In genomic region chr9:104093162-104093561, GRCh38 we compare ENCODE assay signal across 8 cellular contexts. TPM values are rescaled to one million over a fixed set of nuclear protein-coding genes. Genes with fewer than 3 reads are reported as not detected.
DNase-seq lines count a peak whose midpoint lies in the region; ATAC-seq and TF ChIP-seq lines count a peak whose summit lies in the region.

No MANE protein-coding gene starts in this region.

- no peaks in the 10 kb centered on the region for H3K9me3 ChIP-seq in RWPE2 (ENCODE audit: severe bottlenecking)

- H3K4me3 ChIP-seq in RWPE2 (ENCODE audit: severe bottlenecking) (peak overlapping the region; percentile 68), epithelial cell of proximal tubule (ENCODE audit: low read depth, low read length) (peak overlapping the region; percentile 78)

- ATAC-seq in RWPE2 (ENCODE audit: low read depth) (no peak), HG03135 (IDR thresholded peaks at IDR 0.05; ENCODE audit: unreplicated experiment) (no peak)

- peaks cover 17% of the 10 kb centered on the region for H3K36me3 ChIP-seq in RWPE2 (ENCODE audit: low read depth)

- DNase-seq in activated CD4-positive, alpha-beta T cell treated with anti-CD3 and anti-CD28 coated beads, Interleukin-2, amount 10 ng/mL, durations not matched to agents 24 days and 14 days = no peak
- DNase-seq in activated CD4-positive, alpha-beta T cell treated with anti-CD3 and anti-CD28 coated beads for 1 hour = no peak
- DNase-seq in RWPE2 (ENCODE audit: low spot score) (no peak), epithelial cell of proximal tubule (ENCODE audit: low read depth) (no peak), osteocyte (ENCODE audit: extremely low spot score, unreplicated experiment) (no peak), OCI-M1 (lab: John Stamatoyannopoulos, UW) (no peak), posterior cingulate gyrus (no peak)

- intact Hi-C loops in activated CD4-positive, alpha-beta T cell treated with anti-CD3 and anti-CD28 coated beads, Interleukin-2, amount 10 ng/mL, durations not matched to agents 24 days and 14 days (cut with micrococcal nuclease) = loop anchor here (2.0 to 10.0 kb wide), 5 partner anchors 66 to 1602 kb away; partner anchors contain the start of genes FKTN, SLC44A1 and TMEM38B
- intact Hi-C loops in posterior cingulate gyrus (cut with DNase I) = loop anchor here (5.0 kb wide), 1 partner anchor 654 kb away; the partner anchor contains the start of gene NIPSNAP3A

- TF ChIP-seq CTCF in RWPE2 (IDR thresholded peaks at IDR 0.05; ENCODE audit: poor library complexity, severe bottlenecking) = no peak
- no peak for TF ChIP-seq CTCF in epithelial cell of proximal tubule (conservative IDR thresholded peaks at IDR 0.05; ENCODE audit: low read depth, low read length)
- no peak for TF ChIP-seq CTCF in osteocyte (IDR thresholded peaks at IDR 0.05)

- H3K36me3 Mint-ChIP-seq in activated CD4-positive, alpha-beta T cell treated with anti-CD3 and anti-CD28 coated beads, Interleukin-2, amount 10 ng/mL, durations not matched to agents 24 days and 14 days (ENCODE audit: low read depth) = peaks cover 8% of the 10 kb centered on the region
- peaks cover 2% of the 10 kb centered on the region for H3K36me3 Mint-ChIP-seq in osteocyte (ENCODE audit: unreplicated experiment)

- peak overlapping the region; percentile 100 for H3K27ac Mint-ChIP-seq in activated CD4-positive, alpha-beta T cell treated with anti-CD3 and anti-CD28 coated beads, Interleukin-2, amount 10 ng/mL, durations not matched to agents 24 days and 14 days
- peak overlapping the region; percentile 99 for H3K27ac Mint-ChIP-seq in osteocyte (ENCODE audit: unreplicated experiment)

- peaks cover 33% of the 10 kb centered on the region for H3K4me1 Mint-ChIP-seq in activated CD4-positive, alpha-beta T cell treated with anti-CD3 and anti-CD28 coated beads, Interleukin-2, amount 10 ng/mL, durations not matched to agents 24 days and 14 days
- H3K4me1 Mint-ChIP-seq in osteocyte (ENCODE audit: unreplicated experiment) = peaks cover 32% of the 10 kb centered on the region

- no peaks in the 10 kb centered on the region for H3K27me3 ChIP-seq in RWPE2 (ENCODE audit: insufficient read depth, poor library complexity, severe bottlenecking)

- peaks cover 5% of the 10 kb centered on the region for H3K9me3 Mint-ChIP-seq in activated CD4-positive, alpha-beta T cell treated with anti-CD3 and anti-CD28 coated beads, Interleukin-2, amount 10 ng/mL, durations not matched to agents 24 days and 14 days
- H3K9me3 Mint-ChIP-seq in osteocyte (ENCODE audit: unreplicated experiment) = no peaks in the 10 kb centered on the region

- peaks cover 6% of the 10 kb centered on the region for H3K4me1 ChIP-seq in RWPE2 (ENCODE audit: insufficient read depth, poor library complexity, severe bottlenecking)

- peak overlapping the region; percentile 98 for H3K4me3 Mint-ChIP-seq in activated CD4-positive, alpha-beta T cell treated with anti-CD3 and anti-CD28 coated beads, Interleukin-2, amount 10 ng/mL, durations not matched to agents 24 days and 14 days
- peak overlapping the region; percentile 99 for H3K4me3 Mint-ChIP-seq in osteocyte (ENCODE audit: unreplicated experiment)

- peak overlapping the region; percentile 82 for H3K27ac ChIP-seq in RWPE2 (ENCODE audit: poor library complexity, severe bottlenecking)

- peaks cover 2% of the 10 kb centered on the region for H3K27me3 Mint-ChIP-seq in activated CD4-positive, alpha-beta T cell treated with anti-CD3 and anti-CD28 coated beads, Interleukin-2, amount 10 ng/mL, durations not matched to agents 24 days and 14 days
- H3K27me3 Mint-ChIP-seq in osteocyte (ENCODE audit: unreplicated experiment) = peaks cover 7% of the 10 kb centered on the region

RNA-seq across cellular contexts. Expression of gene SMC2, which starts 0.9 kb away (rescaled TPM):
- total RNA-seq in activated CD4-positive, alpha-beta T cell treated with anti-CD3 and anti-CD28 coated beads, Interleukin-2, amount 10 ng/mL, durations not matched to agents 24 days and 14 days = 57.2 and 60.8 TPM in 2 replicates
- total RNA-seq in epithelial cell of proximal tubule (23.1 and 29.9 TPM in 2 replicates), osteocyte (11.7 and 13.1 TPM in 2 replicates)
